1 cellular context compared by ENCODE assay signal in genomic region chr22:42926768-42927167, GRCh38.
TF ChIP-seq lines count a peak whose summit lies in the region.

No MANE protein-coding gene starts in this region.

TF ChIP-seq in GM12878, 131 proteins besides CTCF, POLR2A, EP300 and RAD21 (continued from another document):
- TF ChIP-seq, protein P1, sequence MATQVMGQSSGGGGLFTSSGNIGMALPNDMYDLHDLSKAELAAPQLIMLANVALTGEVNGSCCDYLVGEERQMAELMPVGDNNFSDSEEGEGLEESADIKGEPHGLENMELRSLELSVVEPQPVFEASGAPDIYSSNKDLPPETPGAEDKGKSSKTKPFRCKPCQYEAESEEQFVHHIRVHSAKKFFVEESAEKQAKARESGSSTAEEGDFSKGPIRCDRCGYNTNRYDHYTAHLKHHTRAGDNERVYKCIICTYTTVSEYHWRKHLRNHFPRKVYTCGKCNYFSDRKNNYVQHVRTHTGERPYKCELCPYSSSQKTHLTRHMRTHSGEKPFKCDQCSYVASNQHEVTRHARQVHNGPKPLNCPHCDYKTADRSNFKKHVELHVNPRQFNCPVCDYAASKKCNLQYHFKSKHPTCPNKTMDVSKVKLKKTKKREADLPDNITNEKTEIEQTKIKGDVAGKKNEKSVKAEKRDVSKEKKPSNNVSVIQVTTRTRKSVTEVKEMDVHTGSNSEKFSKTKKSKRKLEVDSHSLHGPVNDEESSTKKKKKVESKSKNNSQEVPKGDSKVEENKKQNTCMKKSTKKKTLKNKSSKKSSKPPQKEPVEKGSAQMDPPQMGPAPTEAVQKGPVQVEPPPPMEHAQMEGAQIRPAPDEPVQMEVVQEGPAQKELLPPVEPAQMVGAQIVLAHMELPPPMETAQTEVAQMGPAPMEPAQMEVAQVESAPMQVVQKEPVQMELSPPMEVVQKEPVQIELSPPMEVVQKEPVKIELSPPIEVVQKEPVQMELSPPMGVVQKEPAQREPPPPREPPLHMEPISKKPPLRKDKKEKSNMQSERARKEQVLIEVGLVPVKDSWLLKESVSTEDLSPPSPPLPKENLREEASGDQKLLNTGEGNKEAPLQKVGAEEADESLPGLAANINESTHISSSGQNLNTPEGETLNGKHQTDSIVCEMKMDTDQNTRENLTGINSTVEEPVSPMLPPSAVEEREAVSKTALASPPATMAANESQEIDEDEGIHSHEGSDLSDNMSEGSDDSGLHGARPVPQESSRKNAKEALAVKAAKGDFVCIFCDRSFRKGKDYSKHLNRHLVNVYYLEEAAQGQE (IDR thresholded peaks at IDR 0.05; ENCODE audit: low read depth, low read length), result no peak
- TF ChIP-seq KAT2A (conservative IDR thresholded peaks at IDR 0.05; ENCODE audit: control insufficient read depth, low read depth, low read length) (no peak), RAD51 (IDR thresholded peaks at IDR 0.05) (no peak), SIX5 (IDR thresholded peaks at IDR 0.05; ENCODE audit: low read depth, low read length, severe bottlenecking) (no peak), MXI1 (IDR thresholded peaks at IDR 0.05; ENCODE audit: low read depth, low read length) (no peak)
- TF ChIP-seq, protein P2, sequence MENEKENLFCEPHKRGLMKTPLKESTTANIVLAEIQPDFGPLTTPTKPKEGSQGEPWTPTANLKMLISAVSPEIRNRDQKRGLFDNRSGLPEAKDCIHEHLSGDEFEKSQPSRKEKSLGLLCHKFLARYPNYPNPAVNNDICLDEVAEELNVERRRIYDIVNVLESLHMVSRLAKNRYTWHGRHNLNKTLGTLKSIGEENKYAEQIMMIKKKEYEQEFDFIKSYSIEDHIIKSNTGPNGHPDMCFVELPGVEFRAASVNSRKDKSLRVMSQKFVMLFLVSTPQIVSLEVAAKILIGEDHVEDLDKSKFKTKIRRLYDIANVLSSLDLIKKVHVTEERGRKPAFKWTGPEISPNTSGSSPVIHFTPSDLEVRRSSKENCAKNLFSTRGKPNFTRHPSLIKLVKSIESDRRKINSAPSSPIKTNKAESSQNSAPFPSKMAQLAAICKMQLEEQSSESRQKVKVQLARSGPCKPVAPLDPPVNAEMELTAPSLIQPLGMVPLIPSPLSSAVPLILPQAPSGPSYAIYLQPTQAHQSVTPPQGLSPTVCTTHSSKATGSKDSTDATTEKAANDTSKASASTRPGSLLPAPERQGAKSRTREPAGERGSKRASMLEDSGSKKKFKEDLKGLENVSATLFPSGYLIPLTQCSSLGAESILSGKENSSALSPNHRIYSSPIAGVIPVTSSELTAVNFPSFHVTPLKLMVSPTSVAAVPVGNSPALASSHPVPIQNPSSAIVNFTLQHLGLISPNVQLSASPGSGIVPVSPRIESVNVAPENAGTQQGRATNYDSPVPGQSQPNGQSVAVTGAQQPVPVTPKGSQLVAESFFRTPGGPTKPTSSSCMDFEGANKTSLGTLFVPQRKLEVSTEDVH (IDR thresholded peaks at IDR 0.05; ENCODE audit: low read depth, partially characterized antibody), result no peak
